Comparison of ENCODE assay signal across 2 cellular contexts in the genomic region with DNA sequence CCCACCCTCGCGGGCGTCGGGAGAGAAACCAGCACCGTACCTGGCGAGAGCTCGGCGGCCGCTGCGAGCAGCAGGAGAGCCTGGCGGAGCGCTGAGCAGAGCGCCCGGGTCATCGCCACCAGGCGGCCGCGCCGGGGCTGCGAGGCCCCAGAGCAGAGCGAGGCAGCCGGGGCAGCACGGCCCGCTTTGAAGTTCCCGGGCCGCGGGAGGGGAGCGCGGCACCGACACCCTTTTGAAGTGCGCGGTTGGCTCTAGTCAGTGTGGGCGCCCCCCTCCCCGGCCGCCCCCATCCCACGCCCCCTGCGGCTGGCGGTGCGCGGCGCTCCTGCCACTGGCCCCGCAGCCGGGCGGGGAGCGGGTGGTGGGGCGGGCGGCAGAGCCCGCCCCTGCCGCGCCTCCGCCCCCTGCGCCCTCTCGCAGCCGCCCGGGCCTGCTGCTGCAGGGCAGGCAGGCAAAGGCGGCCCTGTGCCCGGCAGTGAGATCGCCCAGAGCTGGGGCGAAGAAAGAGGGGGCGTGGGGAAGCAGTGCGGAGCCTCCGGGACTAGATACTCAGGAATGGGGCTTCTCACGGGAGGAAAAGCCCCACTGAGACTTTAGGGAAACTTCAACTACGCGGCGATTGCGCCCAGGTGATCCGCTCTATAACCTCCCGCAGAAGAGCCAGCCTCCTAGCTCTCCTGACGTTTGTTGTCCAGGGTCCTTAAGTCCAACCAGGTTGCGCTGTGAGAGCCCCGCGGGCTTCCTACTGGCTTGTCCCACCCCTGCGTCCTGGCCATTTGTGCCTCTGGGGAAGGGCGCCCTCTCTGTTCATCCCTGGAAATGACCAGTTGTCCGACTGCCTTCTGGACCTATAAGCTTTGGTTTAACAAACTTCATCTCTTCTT.
A peak's percentile ranks its signal among the peaks of the same experiment; 100 is the strongest.
TF ChIP-seq lines count a peak whose summit lies in the region.

TSS of gene ACVR1C (minus strand) at position 333 of the 884 bp plus-strand sequence. CDS start at position 113, 220 bp downstream.

TF ChIP-seq in A549, 52 proteins besides CTCF, POLR2A, EP300 and RAD21 (continued from another document):
- peak; percentile 43 for TF ChIP-seq SMC3 (IDR thresholded peaks at IDR 0.05)
- TF ChIP-seq MAX (IDR thresholded peaks at IDR 0.05) = peak; percentile 17; the same call in 1 of the 2 replicates
- TF ChIP-seq ZC3H11A (IDR thresholded peaks at IDR 0.05) = no peak
- TF ChIP-seq HOXB13 (CRISPR knock-in tag; IDR thresholded peaks at IDR 0.05; ENCODE audit: low read depth) = no peak
- TF ChIP-seq CHD2 (IDR thresholded peaks at IDR 0.05; ENCODE audit: low read length, partially characterized antibody) = no peak
- peak; percentile 45; the same call in 1 of the 2 replicates for TF ChIP-seq E2F6 (IDR thresholded peaks at IDR 0.05; ENCODE audit: borderline replicate concordance, low read depth)
- no peak for TF ChIP-seq HEYL (CRISPR knock-in tag; IDR thresholded peaks at IDR 0.05)
- no peak for TF ChIP-seq FOSL2 (IDR thresholded peaks at IDR 0.05)
- TF ChIP-seq FOSL2 (CRISPR knock-in tag; IDR thresholded peaks at IDR 0.05) = no peak
- TF ChIP-seq EHF (CRISPR knock-in tag; IDR thresholded peaks at IDR 0.05) = no peak
- TF ChIP-seq ZNF302 (CRISPR knock-in tag; IDR thresholded peaks at IDR 0.05) = no peak
- TF ChIP-seq HOXA7 (CRISPR knock-in tag; IDR thresholded peaks at IDR 0.05) = no peak
- TF ChIP-seq HDAC2 (IDR thresholded peaks at IDR 0.05) = no peak
- TF ChIP-seq GATA3 (IDR thresholded peaks at IDR 0.05; ENCODE audit: borderline replicate concordance) = no peak
- no peak for TF ChIP-seq NFE2L2 (conservative IDR thresholded peaks at IDR 0.05; ENCODE audit: low read length)

TF ChIP-seq in HepG2, 621 proteins besides CTCF, POLR2A, EP300 and RAD21 (continued from another document and continues in another):
- TF ChIP-seq THAP9 (CRISPR knock-in tag; IDR thresholded peaks at IDR 0.05; ENCODE audit: borderline replicate concordance) (no peak), LCORL (IDR thresholded peaks at IDR 0.05) (no peak), LCORL (CRISPR knock-in tag; IDR thresholded peaks at IDR 0.05) (peak; percentile 69; the same call in 1 of the 2 replicates), ZNF282 (IDR thresholded peaks at IDR 0.05; ENCODE audit: partially characterized antibody) (no peak), IRF9 (CRISPR knock-in tag; IDR thresholded peaks at IDR 0.05; ENCODE audit: borderline replicate concordance) (no peak), ZNF614 (CRISPR knock-in tag; IDR thresholded peaks at IDR 0.05; ENCODE audit: borderline replicate concordance) (no peak), ZNF503 (CRISPR knock-in tag; IDR thresholded peaks at IDR 0.05) (no peak), ZNF230 (CRISPR knock-in tag; IDR thresholded peaks at IDR 0.05) (peak; percentile 7; the same call in 1 of the 2 replicates), TP53 (CRISPR knock-in tag; conservative IDR thresholded peaks at IDR 0.05) (no peak), ZNF414 (CRISPR knock-in tag; IDR thresholded peaks at IDR 0.05) (no peak), ZNF101 (CRISPR knock-in tag; IDR thresholded peaks at IDR 0.05; ENCODE audit: borderline replicate concordance, low read depth) (no peak), ZNF747 (CRISPR knock-in tag; IDR thresholded peaks at IDR 0.05; ENCODE audit: borderline replicate concordance) (no peak), ZNF331 (CRISPR knock-in tag; IDR thresholded peaks at IDR 0.05) (peak; percentile 73), RORA (CRISPR knock-in tag; IDR thresholded peaks at IDR 0.05) (no peak), SUZ12 (IDR thresholded peaks at IDR 0.05; ENCODE audit: low read depth, low read length) (no peak), ATF2 (CRISPR knock-in tag; IDR thresholded peaks at IDR 0.05) (no peak), ZNF576 (CRISPR knock-in tag; IDR thresholded peaks at IDR 0.05) (no peak), RBAK (CRISPR knock-in tag; IDR thresholded peaks at IDR 0.05) (no peak), BRCA1 (CRISPR knock-in tag; IDR thresholded peaks at IDR 0.05) (peak; percentile 50; the same call in 1 of the 2 replicates), FOXK1 (CRISPR knock-in tag; IDR thresholded peaks at IDR 0.05; ENCODE audit: borderline replicate concordance, low read depth) (no peak), ZKSCAN5 (CRISPR knock-in tag; IDR thresholded peaks at IDR 0.05) (no peak), MAFG (CRISPR knock-in tag; IDR thresholded peaks at IDR 0.05) (no peak), ZBTB14 (CRISPR knock-in tag; IDR thresholded peaks at IDR 0.05) (no peak), ZNF670 (CRISPR knock-in tag; IDR thresholded peaks at IDR 0.05; ENCODE audit: borderline replicate concordance) (no peak), TCF12 (IDR thresholded peaks at IDR 0.05) (no peak), TCF12 (CRISPR knock-in tag; IDR thresholded peaks at IDR 0.05) (no peak), CBX1 (IDR thresholded peaks at IDR 0.05; ENCODE audit: low read depth) (no peak), ZBTB39 (CRISPR knock-in tag; IDR thresholded peaks at IDR 0.05) (no peak), ZNF558 (CRISPR knock-in tag; IDR thresholded peaks at IDR 0.05; ENCODE audit: borderline replicate concordance) (no peak), ZNF619 (CRISPR knock-in tag; IDR thresholded peaks at IDR 0.05) (no peak), NONO (IDR thresholded peaks at IDR 0.05) (no peak), NONO (CRISPR knock-in tag; conservative IDR thresholded peaks at IDR 0.05) (peak; percentile 75; the same call in 1 of the 2 replicates), U2AF2 (IDR thresholded peaks at IDR 0.05; ENCODE audit: low read depth, low read length) (no peak), CBX2 (IDR thresholded peaks at IDR 0.05; ENCODE audit: low read depth, low read length) (no peak), CBX2 (CRISPR knock-in tag; IDR thresholded peaks at IDR 0.05; ENCODE audit: low read depth) (no peak; the same call in 1 of the 2 replicates), HDAC2 (CRISPR knock-in tag; IDR thresholded peaks at IDR 0.05) (0 out of 2 replicates have a peak, but pooled peaks have one; percentile 48), DR1 (CRISPR knock-in tag; IDR thresholded peaks at IDR 0.05) (no peak; the same call in 1 of the 2 replicates), XBP1 (CRISPR knock-in tag; IDR thresholded peaks at IDR 0.05) (no peak)
- TF ChIP-seq, protein P1, sequence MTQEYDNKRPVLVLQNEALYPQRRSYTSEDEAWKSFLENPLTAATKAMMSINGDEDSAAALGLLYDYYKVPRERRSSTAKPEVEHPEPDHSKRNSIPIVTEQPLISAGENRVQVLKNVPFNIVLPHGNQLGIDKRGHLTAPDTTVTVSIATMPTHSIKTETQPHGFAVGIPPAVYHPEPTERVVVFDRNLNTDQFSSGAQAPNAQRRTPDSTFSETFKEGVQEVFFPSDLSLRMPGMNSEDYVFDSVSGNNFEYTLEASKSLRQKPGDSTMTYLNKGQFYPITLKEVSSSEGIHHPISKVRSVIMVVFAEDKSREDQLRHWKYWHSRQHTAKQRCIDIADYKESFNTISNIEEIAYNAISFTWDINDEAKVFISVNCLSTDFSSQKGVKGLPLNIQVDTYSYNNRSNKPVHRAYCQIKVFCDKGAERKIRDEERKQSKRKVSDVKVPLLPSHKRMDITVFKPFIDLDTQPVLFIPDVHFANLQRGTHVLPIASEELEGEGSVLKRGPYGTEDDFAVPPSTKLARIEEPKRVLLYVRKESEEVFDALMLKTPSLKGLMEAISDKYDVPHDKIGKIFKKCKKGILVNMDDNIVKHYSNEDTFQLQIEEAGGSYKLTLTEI (CRISPR knock-in tag; conservative IDR thresholded peaks at IDR 0.05) = no peak
- TF ChIP-seq, protein P2, sequence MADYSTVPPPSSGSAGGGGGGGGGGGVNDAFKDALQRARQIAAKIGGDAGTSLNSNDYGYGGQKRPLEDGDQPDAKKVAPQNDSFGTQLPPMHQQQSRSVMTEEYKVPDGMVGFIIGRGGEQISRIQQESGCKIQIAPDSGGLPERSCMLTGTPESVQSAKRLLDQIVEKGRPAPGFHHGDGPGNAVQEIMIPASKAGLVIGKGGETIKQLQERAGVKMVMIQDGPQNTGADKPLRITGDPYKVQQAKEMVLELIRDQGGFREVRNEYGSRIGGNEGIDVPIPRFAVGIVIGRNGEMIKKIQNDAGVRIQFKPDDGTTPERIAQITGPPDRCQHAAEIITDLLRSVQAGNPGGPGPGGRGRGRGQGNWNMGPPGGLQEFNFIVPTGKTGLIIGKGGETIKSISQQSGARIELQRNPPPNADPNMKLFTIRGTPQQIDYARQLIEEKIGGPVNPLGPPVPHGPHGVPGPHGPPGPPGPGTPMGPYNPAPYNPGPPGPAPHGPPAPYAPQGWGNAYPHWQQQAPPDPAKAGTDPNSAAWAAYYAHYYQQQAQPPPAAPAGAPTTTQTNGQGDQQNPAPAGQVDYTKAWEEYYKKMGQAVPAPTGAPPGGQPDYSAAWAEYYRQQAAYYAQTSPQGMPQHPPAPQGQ (CRISPR knock-in tag; IDR thresholded peaks at IDR 0.05; ENCODE audit: borderline replicate concordance) = no peak
